In the genomic region with DNA sequence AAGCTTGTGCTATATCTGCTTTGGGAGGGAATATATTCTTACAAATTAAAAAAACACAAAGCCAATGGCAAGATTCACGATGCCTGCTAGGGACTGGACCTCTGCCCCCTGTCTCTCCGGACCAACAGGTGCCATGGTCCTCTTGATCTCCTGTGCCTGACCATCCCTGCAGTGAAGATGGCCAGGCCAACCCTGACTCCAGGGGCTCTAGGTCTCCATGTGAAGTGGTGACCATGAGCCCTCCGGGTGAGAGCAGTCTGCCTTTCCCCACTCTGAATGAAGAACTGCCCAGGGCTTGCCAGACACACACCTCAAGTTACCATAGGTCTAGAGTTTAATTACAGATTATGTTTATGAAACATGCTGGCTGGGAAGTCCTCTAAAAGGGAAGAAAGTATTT, we compare ENCODE assay signal across 12 cellular contexts. TPM values are rescaled to one million over a fixed set of nuclear protein-coding genes. Genes with fewer than 3 reads are reported as not detected.
DNase-seq lines count a peak whose midpoint lies in the region; ATAC-seq and TF ChIP-seq lines count a peak whose summit lies in the region.
"Had no signal": no experiment of that assay in that cellular context is flagged by ENCODE, and none has a peak within 500 bp of the region (broad histone marks: within the 10 kb centered on the region; RNA-seq: fewer than 3 reads in every experiment).

No MANE protein-coding gene starts in this region.

- H3K4me1 ChIP-seq in Peyer's patch, result peaks cover 0 to 11% (median 3%) of the 10 kb centered on the region in 4 donors

- H3K27me3 Mint-ChIP-seq in endothelial cell (ENCODE audit: unreplicated experiment), result peaks cover 1% of the 10 kb centered on the region

- TF ChIP-seq POLR2A in Peyer's patch (IDR thresholded peaks at IDR 0.05), result no peak

- H3K9me3 ChIP-seq in Peyer's patch, result no peaks in the 10 kb centered on the region

- peak overlapping the region; percentile 17 for H3K4me3 Mint-ChIP-seq in endothelial cell (ENCODE audit: unreplicated experiment)

- no peak for DNase-seq in Peyer's patch
- DNase-seq in endothelial cell (ENCODE audit: low spot score), result no peak
- DNase-seq in AML-193 (lab: John Stamatoyannopoulos, UW), result no peak
- no peak for DNase-seq in stimulated activated CD8-positive, alpha-beta memory T cell treated with anti-CD3 and anti-CD28 coated beads, Interleukin-4, amount 100 ng/mL, for 48 hours
- DNase-seq in left lobe of liver (ENCODE audit: low spot score), result no peak
- DNase-seq: activated gamma-delta T cell treated with Interleukin-2 at 50 U/mL for 16 hours, GF-D8, NCI-H2081 had no signal

- peaks cover 4% of the 10 kb centered on the region for H3K36me3 Mint-ChIP-seq in endothelial cell (ENCODE audit: low read depth, unreplicated experiment)

- H3K9me3 Mint-ChIP-seq in endothelial cell (ENCODE audit: unreplicated experiment), result no peaks in the 10 kb centered on the region

- H3K27ac ChIP-seq in Peyer's patch, result peak overlapping the region; percentile 78 to 90 (median 80)
- peak overlapping the region; percentile 49 to 95 (median 87) for H3K27ac ChIP-seq in skin epidermis

- H3K27ac Mint-ChIP-seq in endothelial cell (ENCODE audit: unreplicated experiment), result no peak overlapping the region

- ATAC-seq in GM18511 (IDR thresholded peaks at IDR 0.05; ENCODE audit: unreplicated experiment), result no peak
- no peak for ATAC-seq in left lobe of liver

- H3K27me3 ChIP-seq in Peyer's patch, result no peaks in the 10 kb centered on the region

- H3K36me3 ChIP-seq in Peyer's patch, result no peaks in the 10 kb centered on the region

- H3K4me3 ChIP-seq in GM12875 (ENCODE audit: low read depth, low read length), result peak overlapping the region; percentile 89
- peak overlapping the region; percentile 44 to 55 (median 50) for H3K4me3 ChIP-seq in Peyer's patch
- peak overlapping the region; percentile 33 to 51 (median 43) for H3K4me3 ChIP-seq in skin epidermis

- no peak for TF ChIP-seq CTCF in GM12875 (IDR thresholded peaks at IDR 0.05; ENCODE audit: borderline replicate concordance, insufficient read depth, low read depth, low read length)
- TF ChIP-seq CTCF in Peyer's patch (IDR thresholded peaks at IDR 0.05), result no peak
- no peak for TF ChIP-seq CTCF in endothelial cell (IDR thresholded peaks at IDR 0.05; ENCODE audit: unreplicated experiment)

- peaks cover 27% of the 10 kb centered on the region for H3K4me1 Mint-ChIP-seq in endothelial cell (ENCODE audit: unreplicated experiment)

RNA-seq across cellular contexts. Expression of a gene that starts 1.5 kb away (rescaled TPM):
- total RNA-seq in Peyer's patch (100 to 1,000 TPM in 1 of 4 donors, 10 to 100 TPM in 3; 17.1 to 290 (median 57.1) TPM), endothelial cell (ENCODE audit: unreplicated experiment) (217 TPM), left lobe of liver (22.3 TPM)

RNA-seq across cellular contexts. Expression of a gene that starts 12.9 kb away (rescaled TPM):
- total RNA-seq in Peyer's patch (not detected), endothelial cell (ENCODE audit: unreplicated experiment) (not detected), left lobe of liver (not detected)
- total RNA-seq: esophagus mucosa had no signal

RNA-seq across cellular contexts. Expression of a gene that starts 21.6 kb away (rescaled TPM):
- total RNA-seq in Peyer's patch (1 to 10 TPM in 2 of 4 donors, under 1 TPM in 1, not detected in 1; 0.94 to 2.5 (median 1.2) TPM), endothelial cell (ENCODE audit: unreplicated experiment) (0.46 TPM), left lobe of liver (0.30 TPM)
